ENCODE assay signal across 18 cellular contexts in the genomic region with DNA sequence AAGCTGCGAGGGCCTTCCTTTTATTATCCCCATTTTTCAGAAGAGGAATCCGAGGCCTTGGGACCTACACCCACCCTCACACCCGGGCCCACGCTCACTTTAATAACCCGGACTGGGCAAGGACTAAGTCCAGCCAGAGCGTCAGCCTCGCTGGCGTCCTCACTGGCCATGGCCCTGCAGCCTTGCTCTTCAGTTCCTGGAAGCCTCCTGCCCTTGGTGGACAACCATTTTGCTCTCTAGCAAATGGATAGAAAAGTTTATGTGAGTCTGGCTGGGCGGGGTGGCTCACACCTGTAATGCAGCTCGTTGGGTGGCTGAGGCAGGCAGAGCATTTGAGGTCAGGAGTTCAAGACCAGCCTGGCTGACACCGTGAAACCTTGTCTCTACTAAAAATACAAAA. TPM values are rescaled to one million over a fixed set of nuclear protein-coding genes. Genes with fewer than 3 reads are reported as not detected.
DNase-seq lines count a peak whose midpoint lies in the region; TF ChIP-seq lines count a peak whose summit lies in the region.
"Had no signal": no experiment of that assay in that cellular context is flagged by ENCODE, and none has a peak within 500 bp of the region (broad histone marks: within the 10 kb centered on the region; RNA-seq: fewer than 3 reads in every experiment).

No MANE protein-coding gene starts in this region.

- no peaks in the 10 kb centered on the region for H4K20me1 ChIP-seq in H9 (ENCODE audit: control insufficient read depth, insufficient read depth, insufficient read length)

- no peak overlapping the region for H2AK5ac ChIP-seq in H9 (ENCODE audit: insufficient read length, low read length)
- H2AK5ac ChIP-seq in neuronal stem cell (ENCODE audit: low read depth, low read length) = peak overlapping the region; percentile 82

- H2BK20ac ChIP-seq in H9 (ENCODE audit: low read depth, low read length, poor library complexity, severe bottlenecking) = no peak overlapping the region

- intact Hi-C loops in testis (cut with DNase I; ENCODE audit: low total_unique reads) = no loop called here

- H3K27ac ChIP-seq in H9 (ENCODE audit: insufficient read length, low read depth, low read length) (no peak overlapping the region), neuronal stem cell (replicated peaks; ENCODE audit: low read length) (no peak overlapping the region), testis (no peak overlapping the region)
- H3K27ac ChIP-seq: A549 had no signal

- H3K14ac ChIP-seq in H9 (ENCODE audit: insufficient read depth, low read length) (no peak overlapping the region), neuronal stem cell (ENCODE audit: low read length) (no peak overlapping the region)

- no peak overlapping the region for H3K9ac ChIP-seq in H9 (ENCODE audit: extremely low read depth, insufficient read length, low read length)
- H3K9ac ChIP-seq in neuronal stem cell (ENCODE audit: low read depth, low read length, poor library complexity) = no peak overlapping the region

- TF ChIP-seq POLR2A in testis (IDR thresholded peaks at IDR 0.05) = no peak

- H4K91ac ChIP-seq in H9 (ENCODE audit: insufficient read length, low read depth, low read length) = no peak overlapping the region
- H4K91ac ChIP-seq in neuronal stem cell (ENCODE audit: low read depth, low read length, poor library complexity) = peak overlapping the region; percentile 38

- H3K9me3 ChIP-seq in H9 (ENCODE audit: control insufficient read depth, low read depth, low read length) (no peaks in the 10 kb centered on the region), neuronal stem cell (replicated peaks in 1 of 2; ENCODE audit: control insufficient read depth in 2 of 2, insufficient read depth in 1 of 2, low read depth in 1 of 2, low read length in 2 of 2) (no peaks in the 10 kb centered on the region), testis (no peaks in the 10 kb centered on the region)
- H3K9me3 ChIP-seq: A549 had no signal

- no CpG with 5 or more reads among the region's 11 CpGs for WGBS in H9 (ENCODE audit: extremely low coverage, insufficient read length, low lambda C conversion rate)
- WGBS in neuronal stem cell (ENCODE audit: extremely low coverage in 2 of 2, insufficient read length in 2 of 2, insufficient replicate concordance in 1 of 2), 2 donors = no CpG with 5 or more reads among the region's 11 CpGs
- 91% methylated on average over 11 of the region's 11 CpGs for WGBS in testis, 2 donors

- no peak overlapping the region for H2BK15ac ChIP-seq in H9 (ENCODE audit: low read depth, low read length)
- H2BK15ac ChIP-seq in neuronal stem cell (ENCODE audit: low read length) = peak overlapping the region; percentile 13

- no peak overlapping the region for H3K4me3 ChIP-seq in neuronal stem cell (ENCODE audit: low read length in 2 of 2)
- no peak overlapping the region for H3K4me3 ChIP-seq in testis
- H3K4me3 ChIP-seq: A549, GM12878, GM23338 had no signal

- no peaks in the 10 kb centered on the region; a peak in 2 of 7 replicates for H3K36me3 Mint-ChIP-seq in H9 (ENCODE audit: insufficient read depth in 1 of 3, low read depth in 3 of 3)
- H3K36me3 Mint-ChIP-seq: CD8-positive, alpha-beta memory T cell had no signal

- H2BK120ac ChIP-seq in H9 (ENCODE audit: low read depth, low read length, poor library complexity, severe bottlenecking) (no peak overlapping the region), neuronal stem cell (ENCODE audit: low read depth, low read length) (peak overlapping the region; percentile 22)

- no peak overlapping the region for H2BK5ac ChIP-seq in H9 (ENCODE audit: insufficient read length, low read length)
- H2BK5ac ChIP-seq in neuronal stem cell (ENCODE audit: low read length) = peak overlapping the region; percentile 8

- H3K18ac ChIP-seq in H9 (ENCODE audit: insufficient read length, low read depth, low read length) (no peak overlapping the region), neuronal stem cell (ENCODE audit: low read length) (peak overlapping the region; percentile 85)

- H3K4me2 ChIP-seq in H9 (ENCODE audit: insufficient read depth, insufficient read length, low read length) (no peak overlapping the region), neuronal stem cell (ENCODE audit: insufficient read depth, low read length, poor library complexity, severe bottlenecking) (no peak overlapping the region)
- H3K4me2 ChIP-seq: A549, GM23338 had no signal

- no peak overlapping the region for H4K8ac ChIP-seq in H9 (replicated peaks; ENCODE audit: insufficient read length, low read depth, low read length)
- no peak overlapping the region for H4K8ac ChIP-seq in neuronal stem cell (ENCODE audit: low read depth, low read length)

- H3K4me1 Mint-ChIP-seq in H9 = peaks cover 7 to 30% of the 10 kb centered on the region in 2 experiments
- H3K4me1 Mint-ChIP-seq: CD8-positive, alpha-beta memory T cell had no signal

- H3K36me3 ChIP-seq in neuronal stem cell (replicated peaks in 1 of 2; ENCODE audit: control insufficient read depth in 2 of 2, insufficient read depth in 2 of 2, low read length in 2 of 2) = peaks cover 0 to 2% of the 10 kb centered on the region in 2 donors
- H3K36me3 ChIP-seq in testis (ENCODE audit: low read depth, missing control alignments) = no peaks in the 10 kb centered on the region

- H3K9me3 Mint-ChIP-seq in H9 = no peaks in the 10 kb centered on the region
- H3K9me3 Mint-ChIP-seq: CD8-positive, alpha-beta memory T cell; GM23338 had no signal

- H3K79me2 ChIP-seq in H9 (ENCODE audit: insufficient read depth, low read length) = no peaks in the 10 kb centered on the region

- TF ChIP-seq CTCF in H9 (conservative IDR thresholded peaks at IDR 0.05) (no peak), testis (IDR thresholded peaks at IDR 0.05) (no peak)

- H3K4ac ChIP-seq in H9 (ENCODE audit: low read depth, low read length) = no peak overlapping the region
- H3K4ac ChIP-seq in neuronal stem cell (ENCODE audit: low read length) = no peak overlapping the region

- H3K4me1 ChIP-seq in H9 (ENCODE audit: insufficient read depth, low read length) (peaks cover 4% of the 10 kb centered on the region; the same call in 1 of the 2 replicates), neuronal stem cell (ENCODE audit: control insufficient read depth in 2 of 2, insufficient read depth in 1 of 2, low read depth in 1 of 2, low read length in 2 of 2) (peaks cover 11 to 26% of the 10 kb centered on the region in 2 donors), testis (no peaks in the 10 kb centered on the region)
- H3K4me1 ChIP-seq: A549 had no signal

- no peak overlapping the region for H2BK12ac ChIP-seq in H9 (ENCODE audit: insufficient read length, low read depth, low read length)
- H2BK12ac ChIP-seq in neuronal stem cell (ENCODE audit: low read length) = peak overlapping the region; percentile 98

- H3K27me3 ChIP-seq in H9 (ENCODE audit: insufficient read depth, low read length) (no peaks in the 10 kb centered on the region), neuronal stem cell (ENCODE audit: control insufficient read depth in 3 of 3, insufficient read depth in 3 of 3, low read depth in 1 of 3, low read length in 3 of 3) (no peaks in the 10 kb centered on the region), testis (no peaks in the 10 kb centered on the region)

- H3K27ac Mint-ChIP-seq in H9 = no peak overlapping the region
- H3K27ac Mint-ChIP-seq: CD8-positive, alpha-beta memory T cell; GM23338 had no signal

- peak; percentile 15 for DNase-seq in H9
- peak; percentile 13 for DNase-seq in islet precursor cell
- DNase-seq in neuronal stem cell (ENCODE audit: low spot score) = no peak
- DNase-seq in testis = peak; percentile 9
- DNase-seq in SKM-1 treated with dmso at 0.1 percent for 144 hours (lab: John Stamatoyannopoulos, UW; ENCODE audit: unreplicated experiment) = no peak
- DNase-seq in Ammon's horn (ENCODE audit: low spot score) = no peak
- no peak for DNase-seq in UCSD-AML1 (lab: John Stamatoyannopoulos, UW; ENCODE audit: unreplicated experiment)
- DNase-seq: C1 segment of cervical spinal cord; CD8-positive, alpha-beta memory T cell; EL; NCI-H1092 treated with DMSO at 0.1 percent for 48 hours; NCI-H1694; NCI-H2081 treated with DMSO at 0.1 percent for 48 hours; NCI-H774; RPMI8226 had no signal

- no peaks in the 10 kb centered on the region for H3K23me2 ChIP-seq in H9 (ENCODE audit: insufficient read length, low read depth, low read length, poor library complexity, severe bottlenecking)

- H3K4me3 Mint-ChIP-seq in H9 = no peak overlapping the region
- H3K4me3 Mint-ChIP-seq: CD8-positive, alpha-beta memory T cell; GM23338 had no signal

- no peak overlapping the region for H4K5ac ChIP-seq in H9 (ENCODE audit: insufficient read length, low read depth, low read length)

- H3K23ac ChIP-seq in H9 (ENCODE audit: insufficient read length, low read depth, low read length) = no peak overlapping the region
- no peak overlapping the region for H3K23ac ChIP-seq in neuronal stem cell (ENCODE audit: low read depth, low read length, poor library complexity)

- H3T11ph ChIP-seq in H9 (ENCODE audit: low read length) = no peak overlapping the region

- H3K56ac ChIP-seq in H9 (ENCODE audit: insufficient read length, low read depth, low read length) = no peak overlapping the region

- H2AFZ ChIP-seq in H9 (ENCODE audit: low read length) (no peak overlapping the region), neuronal stem cell (ENCODE audit: low read length) (no peak overlapping the region)
- H2AFZ ChIP-seq: GM23338 had no signal

- peaks cover under 1% of the 10 kb centered on the region for H3K27me3 Mint-ChIP-seq in H9 (ENCODE audit: low read depth)

- H3K79me1 ChIP-seq in H9 (ENCODE audit: insufficient read depth, low read depth, low read length, poor library complexity, severe bottlenecking) (no peaks in the 10 kb centered on the region), neuronal stem cell (ENCODE audit: low read depth, low read length) (no peaks in the 10 kb centered on the region)

RNA-seq across cellular contexts. Expression of a gene that starts 9.8 kb away (rescaled TPM):
- total RNA-seq in H9 (2021) (not detected in 2 replicates), testis (1 to 10 TPM in 1 of 2 donors, under 1 TPM in 1; 0.94 to 1.2 TPM)
- 3.6 TPM for polyA plus RNA-seq in neuronal stem cell (2013, experiment 1 of 2)
- 3.6 TPM for polyA plus RNA-seq in neuronal stem cell (2013, experiment 2 of 2)
- polyA plus RNA-seq in testis (ENCODE audit: insufficient read depth, low read depth, low replicate concordance) = 0.34 TPM
- total RNA-seq: CD8-positive, alpha-beta memory T cell; GM12878; GM23338 had no signal
- polyA plus RNA-seq: CD8-positive, alpha-beta memory T cell; GM12878; GM23338 had no signal

Comparison
In these comparisons a context has a peak if more than half of its experiments do, and no peak if none do; other contexts are left out.
1. DNase-seq: peak in H9 (single experiment), islet precursor cell (single experiment) and testis (single experiment); none in neuronal stem cell (single experiment), SKM-1 treated with dmso at 0.1 percent for 144 hours (single experiment), Ammon's horn (single experiment) and UCSD-AML1 (single experiment).